ENCODE assay signal across 21 cellular contexts in the genomic region with DNA sequence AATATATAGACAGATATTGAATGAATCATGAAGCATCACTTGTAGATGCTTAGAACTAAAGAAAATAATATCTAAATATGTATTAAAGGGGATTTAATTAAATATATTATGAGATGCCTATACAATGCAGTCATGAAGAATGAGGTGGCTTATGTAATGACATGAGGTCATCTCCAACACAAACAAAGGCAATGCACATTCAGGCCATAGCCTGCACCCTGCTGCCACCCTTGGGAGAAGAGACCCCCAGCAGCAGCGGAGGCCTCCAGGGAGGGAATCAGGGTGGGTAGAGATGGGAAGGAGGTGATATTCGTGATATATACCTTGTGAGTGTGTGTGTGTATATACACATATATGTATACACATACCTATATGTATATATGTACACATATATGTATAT.
"Had no signal": no experiment of that assay in that cellular context is flagged by ENCODE, and none has a peak within 500 bp of the region (broad histone marks: within the 10 kb centered on the region; RNA-seq: fewer than 3 reads in every experiment).

No MANE protein-coding gene starts in this region.

- H3K27me3 ChIP-seq: esophagus muscularis mucosa, gastroesophageal sphincter, sigmoid colon, testis, tibial nerve, upper lobe of right lung had no signal

- H3K36me3 ChIP-seq: esophagus muscularis mucosa, gastroesophageal sphincter, sigmoid colon, tibial nerve, upper lobe of right lung had no signal

- H3K9me3 ChIP-seq: esophagus muscularis mucosa, gastroesophageal sphincter, mucosa of descending colon, sigmoid colon, testis, tibial nerve, upper lobe of right lung had no signal

- ATAC-seq: gastroesophageal sphincter; left lobe of liver; mucosa of descending colon; naive thymus-derived CD8-positive, alpha-beta T cell; stimulated activated naive B cell treated with anti-CD40 and anti-IgM and Interleukin-4, amounts not matched to agents 10 μg/mL and 1 μg/mL and 100 μg/mL, for 72 hours; stimulated activated naive CD8-positive, alpha-beta T cell treated with anti-CD3 and anti-CD28 coated beads, Interleukin-15, amount 100 ng/mL, for 72 hours; upper lobe of right lung had no signal

- DNase-seq: cortex of kidney; dorsolateral prefrontal cortex; effector CD8-positive, alpha-beta T cell; glutamatergic neuron; islet precursor cell; mammary epithelial cell; mucosa of descending colon; naive thymus-derived CD8-positive, alpha-beta T cell; posterior cingulate gyrus; sigmoid colon; stimulated activated CD4-positive, alpha-beta T cell treated with anti-CD3 and anti-CD28 coated beads, Interleukin-2, amount 100 ng/mL, for 24 hours; stimulated activated CD4-positive, alpha-beta T cell treated with anti-CD3 and anti-CD28 coated beads, Interleukin-4, amount 100 ng/mL, for 4 hours; stimulated activated naive B cell treated with anti-CD40 and anti-IgM and Interleukin-4, amounts not matched to agents 10 μg/mL and 1 μg/mL and 100 μg/mL, for 72 hours; stimulated activated naive CD8-positive, alpha-beta T cell treated with anti-CD3 and anti-CD28 coated beads, Interleukin-15, amount 100 ng/mL, for 72 hours; testis; upper lobe of right lung had no signal

- H3K4me1 ChIP-seq: sigmoid colon, testis, tibial nerve had no signal

- H3K4me3 ChIP-seq: dorsolateral prefrontal cortex, esophagus muscularis mucosa, gastroesophageal sphincter, mucosa of descending colon, sigmoid colon, skin epidermis, testis, tibial nerve, upper lobe of right lung had no signal
